9 cellular contexts compared by ENCODE assay signal in genomic region chr7:29194594-29195417, GRCh38. TPM values are rescaled to one million over a fixed set of nuclear protein-coding genes. Genes with fewer than 3 reads are reported as not detected.
DNase-seq lines count a peak whose midpoint lies in the region; ATAC-seq and TF ChIP-seq lines count a peak whose summit lies in the region.
"Had no signal": no experiment of that assay in that cellular context is flagged by ENCODE, and none has a peak within 500 bp of the region (broad histone marks: within the 10 kb centered on the region; RNA-seq: fewer than 3 reads in every experiment).

Gene CHN2 (plus strand): TSS chr7:29194775.

- peak within 1 kb of the TSS; percentile 54 for H3K27ac ChIP-seq in CD8-positive, alpha-beta memory T cell (ENCODE audit: low read depth, low read length)
- H3K27ac ChIP-seq in Panc1 (ENCODE audit: low read length) (no peak within 1 kb of the TSS), osteoblast (ENCODE audit: low read depth, low read length) (no peak within 1 kb of the TSS)

- peak within 1 kb of the TSS; percentile 44 for H2AFZ ChIP-seq in osteoblast (ENCODE audit: low read length)

- H3K36me3 Mint-ChIP-seq in CD8-positive, alpha-beta memory T cell: peaks cover 0 to 8% (median 0%) of the 10 kb centered on the region in 3 donors
- no peaks in the 10 kb centered on the region for H3K36me3 Mint-ChIP-seq in activated naive CD4-positive, alpha-beta T cell treated with anti-CD3 and anti-CD28 coated beads, Interleukin-2, amount 50 U/mL, for 24 hours

- peak within 1 kb of the TSS; percentile 93 to 99 (median 95) for H3K4me3 Mint-ChIP-seq in CD8-positive, alpha-beta memory T cell
- peak within 1 kb of the TSS; percentile 78 for H3K4me3 Mint-ChIP-seq in activated naive CD4-positive, alpha-beta T cell treated with anti-CD3 and anti-CD28 coated beads, Interleukin-2, amount 50 U/mL, for 24 hours

- no TSS peak for BruUV-seq in Panc1 (replicated peaks; lab: Mats Ljungman, UMichigan)

- H3K9me3 Mint-ChIP-seq in CD8-positive, alpha-beta memory T cell: peaks cover 0 to 2% (median 0%) of the 10 kb centered on the region in 5 donors
- no peaks in the 10 kb centered on the region for H3K9me3 Mint-ChIP-seq in activated naive CD4-positive, alpha-beta T cell treated with anti-CD3 and anti-CD28 coated beads, Interleukin-2, amount 50 U/mL, for 24 hours

- POLR2A ChIA-PET in CD8-positive, alpha-beta memory T cell (lab: Charles Lee): interaction anchor here (1.4 kb wide), 1 partner anchor 10 kb away, joined by 3 read pairs; no protein-coding TSS in a partner anchor
- POLR2A ChIA-PET in Panc1 (lab: Charles Lee): interaction anchor here (0.7 kb wide), 1 partner anchor 529 kb away, joined by 3 read pairs; no protein-coding TSS in a partner anchor

- peak within 1 kb of the TSS; percentile 81 to 96 (median 92) for H3K27ac Mint-ChIP-seq in CD8-positive, alpha-beta memory T cell
- peak within 1 kb of the TSS; percentile 32 for H3K27ac Mint-ChIP-seq in activated naive CD4-positive, alpha-beta T cell treated with anti-CD3 and anti-CD28 coated beads, Interleukin-2, amount 50 U/mL, for 24 hours

- no peaks in the 10 kb centered on the region for H3K27me3 ChIP-seq in CD8-positive, alpha-beta memory T cell (ENCODE audit: insufficient read depth, low read length, poor library complexity, severe bottlenecking)
- H3K27me3 ChIP-seq in Panc1 (ENCODE audit: control insufficient read depth, insufficient read depth, low read length) (peaks cover 67% of the 10 kb centered on the region), osteoblast (ENCODE audit: insufficient read depth, low read length) (peaks cover 74% of the 10 kb centered on the region)

- TF ChIP-seq CTCF in Panc1 (IDR thresholded peaks at IDR 0.05): no peak
- no peak for TF ChIP-seq CTCF in osteoblast (IDR thresholded peaks at IDR 0.05; ENCODE audit: extremely low read depth, low read depth, low read length)

- peak within 1 kb of the TSS; percentile 67 for H3K4me3 ChIP-seq in CD8-positive, alpha-beta memory T cell (ENCODE audit: low read length)
- H3K4me3 ChIP-seq in Panc1 (ENCODE audit: low read depth in 2 of 2, low read length in 2 of 2) (peak within 1 kb of the TSS; percentile 43 to 48), osteoblast (ENCODE audit: insufficient read depth, low read length) (peak within 1 kb of the TSS; percentile 61)

- H3K27me3 Mint-ChIP-seq in CD8-positive, alpha-beta memory T cell: peaks cover 0 to 4% of the 10 kb centered on the region in 2 donors
- peaks cover 39% of the 10 kb centered on the region for H3K27me3 Mint-ChIP-seq in activated naive CD4-positive, alpha-beta T cell treated with anti-CD3 and anti-CD28 coated beads, Interleukin-2, amount 50 U/mL, for 24 hours

- peak within 1 kb of the TSS; percentile 70 for H3K4me2 ChIP-seq in osteoblast (ENCODE audit: insufficient read depth, low read length)

- H3K36me3 ChIP-seq in CD8-positive, alpha-beta memory T cell (ENCODE audit: insufficient read depth, low read length): no peaks in the 10 kb centered on the region
- H3K36me3 ChIP-seq in Panc1 (ENCODE audit: control insufficient read depth, insufficient read depth, low read length) (no peaks in the 10 kb centered on the region), osteoblast (ENCODE audit: insufficient read depth, low read length) (no peaks in the 10 kb centered on the region)

- peaks cover 17% of the 10 kb centered on the region for H3K4me1 ChIP-seq in CD8-positive, alpha-beta memory T cell (ENCODE audit: insufficient read depth, low read length)
- H3K4me1 ChIP-seq in Panc1 (ENCODE audit: control insufficient read depth, insufficient read depth, low read length) (no peaks in the 10 kb centered on the region), osteoblast (ENCODE audit: insufficient read depth, low read length) (no peaks in the 10 kb centered on the region)

- in situ Hi-C loops in Panc1 (cut with HindIII; ENCODE audit: low pct_unique_long_range_greater_than_20kb, low sequenced_read_pairs): no loop called here

- H3K4me1 Mint-ChIP-seq in CD8-positive, alpha-beta memory T cell: peaks cover 36 to 66% (median 41%) of the 10 kb centered on the region in 3 donors
- H3K4me1 Mint-ChIP-seq in activated naive CD4-positive, alpha-beta T cell treated with anti-CD3 and anti-CD28 coated beads, Interleukin-2, amount 50 U/mL, for 24 hours: peaks cover 8% of the 10 kb centered on the region

- H4K20me1 ChIP-seq in osteoblast (ENCODE audit: insufficient read depth, low read length): no peaks in the 10 kb centered on the region

- H3K9me3 ChIP-seq in CD8-positive, alpha-beta memory T cell (ENCODE audit: low read length): no peaks in the 10 kb centered on the region
- H3K9me3 ChIP-seq in Panc1 (ENCODE audit: control insufficient read depth, insufficient read depth, low read depth, low read length) (no peaks in the 10 kb centered on the region), osteoblast (ENCODE audit: low read depth, low read length) (no peaks in the 10 kb centered on the region)

- no peaks in the 10 kb centered on the region for H3K79me2 ChIP-seq in osteoblast (ENCODE audit: insufficient read depth, low read length)

- CTCF ChIA-PET in CD8-positive, alpha-beta memory T cell (lab: Charles Lee): interaction anchor here (2.4 kb wide), 1 partner anchor 214 kb away, joined by 13 read pairs; no protein-coding TSS in a partner anchor
- CTCF ChIA-PET in Panc1 (lab: Charles Lee): interaction anchor here (0.7 kb wide), 1 partner anchor 87 kb away, joined by 4 read pairs; no protein-coding TSS in a partner anchor

- intact Hi-C loops in Panc1 (cut with micrococcal nuclease; ENCODE audit: unreplicated experiment) (no loop called here), cardiac septum (cut with DNase I) (loop anchor here (5.0 to 10.0 kb wide), 3 partner anchors 152 to 410 kb away; no protein-coding TSS in a partner anchor)

- peak; percentile 15 to 82 (median 57) for DNase-seq in CD8-positive, alpha-beta memory T cell
- DNase-seq in HK-2 (ENCODE audit: unreplicated experiment) (peak; percentile 6), Panc1 (ENCODE audit: low read depth, low spot score) (no peak), cardiac septum (ENCODE audit: low spot score) (peak; percentile 83), osteoblast (ENCODE audit: insufficient read length, low spot score, missing footprints) (peak; percentile 65), ureter (ENCODE audit: low spot score) (peak; percentile 77), Kasumi-1 (lab: John Stamatoyannopoulos, UW) (no peak)

- peak; percentile 81 for ATAC-seq in Panc1

RNA-seq across cellular contexts. Expression of gene CHN2, which starts in this region (rescaled TPM):
- total RNA-seq in CD8-positive, alpha-beta memory T cell: 1 to 10 TPM; 4.1 to 5.3 TPM
- polyA plus RNA-seq in CD8-positive, alpha-beta memory T cell: 30.4 TPM
- total RNA-seq in Panc1 (2021; ENCODE audit: unreplicated experiment) (0.15 TPM), cardiac septum (33.6 TPM), osteoblast (under 0.01 TPM in 1 of 2 replicates, not detected in the other), ureter (34.2 TPM)
- 0.35 TPM for polyA plus RNA-seq in Panc1 (2012; ENCODE audit: insufficient read length)
- total RNA-seq: HT1080 had no signal

Comparison
In these comparisons a context has a peak if more than half of its experiments do, and no peak if none do; other contexts are left out.
1. Peak in ATAC-seq and H3K4me3 ChIP-seq in Panc1; RNA of the gene not detected or under 1 TPM.
2. Peak in DNase-seq, H3K4me3 ChIP-seq and H3K4me2 ChIP-seq in osteoblast; RNA of the gene not detected or under 1 TPM.
3. DNase-seq: peak in CD8-positive, alpha-beta memory T cell (5 of 5), HK-2 (single experiment), cardiac septum (single experiment) and ureter (single experiment); none in Panc1 (single experiment) and Kasumi-1 (0 of 2).
4. Peak in every context shown above with its lines, with median percentiles within 50 percentile points of each other: H3K4me3 ChIP-seq.